In the genomic region with DNA sequence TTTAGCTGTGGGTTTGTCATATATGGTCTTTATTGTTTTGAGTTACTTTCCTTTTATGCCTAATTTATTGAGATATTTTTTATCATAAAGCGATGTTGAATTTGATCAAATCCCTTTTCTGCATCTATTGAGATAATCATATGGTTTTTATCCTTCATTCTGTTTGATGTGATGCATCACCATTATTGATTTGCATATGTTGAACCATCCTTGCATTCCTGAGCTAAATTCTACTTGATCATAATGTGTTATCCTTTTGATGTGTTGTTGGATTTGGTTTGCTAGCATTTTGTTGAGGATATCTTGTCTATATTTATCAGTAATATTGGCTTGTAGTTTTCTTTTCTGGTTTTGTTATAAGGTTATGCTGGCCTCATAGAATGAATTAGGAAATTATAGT, we compare ENCODE assay signal across 19 cellular contexts.
DNase-seq lines count a peak whose midpoint lies in the region; FAIRE-seq and TF ChIP-seq lines count a peak whose summit lies in the region.
"Had no signal": no experiment of that assay in that cellular context is flagged by ENCODE, and none has a peak within 500 bp of the region (broad histone marks: within the 10 kb centered on the region; RNA-seq: fewer than 3 reads in every experiment).

No MANE protein-coding gene starts in this region.

- peak; percentile 84 for FAIRE-seq in D721Med (lab: Jason Lieb, UNC)
- peak; percentile 4 for FAIRE-seq in GM19239 (lab: Jason Lieb, UNC)
- FAIRE-seq: A204.1, G401.6, GM12891 had no signal

- no peak for TF ChIP-seq CTCF in D721Med (IDR thresholded peaks at IDR 0.05; ENCODE audit: insufficient read depth, missing control alignments)

- DNase-seq in DMS53 (lab: John Stamatoyannopoulos, UW): peak; percentile 52
- DNase-seq in DMS53 treated with DMSO at 0.1 percent for 48 hours (lab: John Stamatoyannopoulos, UW; ENCODE audit: unreplicated experiment): no peak
- DNase-seq in D721Med (ENCODE audit: insufficient read length, low spot score): no peak
- no peak for DNase-seq in GM19239 (ENCODE audit: insufficient read length, low spot score)
- DNase-seq in cerebellar cortex (ENCODE audit: low spot score): no peak
- DNase-seq in glomerular visceral epithelial cell (ENCODE audit: extremely low spot score): no peak
- DNase-seq: 8988T; ACHN; BE2C; C1 segment of cervical spinal cord; CD4-positive, alpha-beta memory T cell; CD4-positive, CD25-positive, alpha-beta regulatory T cell; CD8-positive, alpha-beta memory T cell; COR-L47; DMS79 treated with DMSO at 0.1 percent for 48 hours; GF-D8 had no signal
